In the genomic region with DNA sequence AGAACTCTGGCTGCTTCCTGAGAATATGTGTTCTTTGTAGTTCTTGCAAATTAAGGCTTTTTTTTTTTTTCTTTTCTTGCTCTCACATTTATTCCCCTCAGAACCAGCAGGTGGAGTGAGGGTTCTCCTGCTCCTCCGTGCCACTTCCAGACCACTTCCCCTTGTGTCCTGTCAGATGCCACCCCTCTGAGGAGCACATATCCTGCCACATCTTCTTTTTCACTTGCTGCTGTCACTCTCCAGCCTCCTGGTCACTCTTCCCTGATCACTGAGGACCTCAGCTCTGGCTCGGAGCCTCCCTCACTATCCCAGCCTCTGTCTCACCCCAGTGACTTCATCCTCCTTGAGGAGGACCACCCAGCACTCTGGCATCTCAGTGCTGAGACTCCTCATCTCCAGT, we compare ENCODE assay signal across 7 cellular contexts.
DNase-seq lines count a peak whose midpoint lies in the region; ATAC-seq, FAIRE-seq and TF ChIP-seq lines count a peak whose summit lies in the region.

No MANE protein-coding gene starts in this region.

- H3K9me3 ChIP-seq in GM12878 (replicated peaks; ENCODE audit: control insufficient read depth, insufficient read depth, low read length): no peaks in the 10 kb centered on the region; the same call in 2 of the 3 replicates

- H3K27me3 ChIP-seq in GM12878 (replicated peaks in 1 of 2; ENCODE audit: control insufficient read depth in 2 of 2, insufficient read depth in 2 of 2, low read length in 1 of 2): no peaks in the 10 kb centered on the region

- CTCF ChIA-PET in GM12878 (lab: Yijun Ruan, JAX) (interaction anchor here (0.6 to 2.5 kb wide), 14 partner anchors 10 to 529 kb away, joined by 3 to 13 read pairs (median 4); no protein-coding TSS in a partner anchor), T-cell (lab: Charles Lee) (no interaction called here)

- no peak overlapping the region for H3K4me3 Mint-ChIP-seq in nephron progenitor cell
- H3K4me3 Mint-ChIP-seq in T-cell: no peak overlapping the region

- SMC1A ChIA-PET in GM12878 (lab: Charles Lee; ENCODE audit: uncharacterized antibody, unreplicated experiment): interaction anchor here (0.6 to 2.4 kb wide), 11 partner anchors 22 to 510 kb away, joined by 3 to 14 read pairs (median 3); no protein-coding TSS in a partner anchor

- H3K27me3 Mint-ChIP-seq in nephron progenitor cell (ENCODE audit: low read depth, poor library complexity) (peaks cover 16% of the 10 kb centered on the region), T-cell (peaks cover 2 to 3% of the 10 kb centered on the region in 2 donors)

- H3K4me1 Mint-ChIP-seq in nephron progenitor cell: peaks cover 12% of the 10 kb centered on the region
- no peaks in the 10 kb centered on the region for H3K4me1 Mint-ChIP-seq in T-cell

- in situ Hi-C loops in GM12878 (cut with MboI): no loop called here

- H3K9me3 Mint-ChIP-seq in nephron progenitor cell (peaks cover 5% of the 10 kb centered on the region), T-cell (peaks cover 4 to 5% (median 4%) of the 10 kb centered on the region in 3 donors)

- no peak overlapping the region for H3K27ac Mint-ChIP-seq in nephron progenitor cell
- no peak overlapping the region for H3K27ac Mint-ChIP-seq in T-cell

- 44% methylated on average over 2 of the region's 2 CpGs for WGBS in GM12878 (ENCODE audit: insufficient coverage, insufficient replicate concordance, low lambda C conversion rate, missing lambda C conversion rate)

- H4K20me1 ChIP-seq in GM12878 (ENCODE audit: control insufficient read depth, insufficient read depth): no peaks in the 10 kb centered on the region

- H3K9ac ChIP-seq in GM12878 (ENCODE audit: control insufficient read depth, insufficient read depth, low read length): no peak overlapping the region

- TF ChIP-seq EP300 in GM12878 (IDR thresholded peaks at IDR 0.05; ENCODE audit: borderline replicate concordance in 1 of 2, control insufficient read depth in 1 of 2, low read depth in 2 of 2, low read length in 2 of 2): no peak

- peak; percentile 67 for DNase-seq in M059J (ENCODE audit: low read depth)
- no peak for DNase-seq in GM12878 (ENCODE audit: low read depth, low spot score)
- no peak for DNase-seq in nephron progenitor cell
- DNase-seq in T-cell: no peak
- no peak for DNase-seq in stimulated activated naive CD8-positive, alpha-beta T cell treated with anti-CD3 and anti-CD28 coated beads, Interleukin-15, Interleukin-2, amounts not matched to agents 100 U/mL and 50 U/mL, for 24 hours

- H3K36me3 Mint-ChIP-seq in nephron progenitor cell (ENCODE audit: low read depth) (no peaks in the 10 kb centered on the region), T-cell (peaks cover 13% of the 10 kb centered on the region)

- H3K36me3 ChIP-seq in GM12878 (ENCODE audit: control insufficient read depth in 2 of 2, insufficient read depth in 2 of 2, low read length in 1 of 2): no peaks in the 10 kb centered on the region

- intact Hi-C loops in GM12878 (cut with micrococcal nuclease; ENCODE audit: unreplicated experiment): loop anchor here (1.0 kb wide), 1 partner anchor 306 kb away; no protein-coding TSS in a partner anchor

- H3K27ac ChIP-seq in GM12878 (ENCODE audit: control insufficient read depth, insufficient read depth): no peak overlapping the region

- RAD21 ChIA-PET in GM12878 (lab: Charles Lee; ENCODE audit: unreplicated experiment): interaction anchor here (0.7 to 2.1 kb wide), 2 partner anchors 447 to 510 kb away, joined by 3 to 6 read pairs; no protein-coding TSS in a partner anchor

- H3K4me1 ChIP-seq in GM12878 (ENCODE audit: control insufficient read depth, insufficient read depth, low read length): no peaks in the 10 kb centered on the region

- no peak for FAIRE-seq in GM12878 (lab: Jason Lieb, UNC)

- peak; percentile 87 for ATAC-seq in GM12878
- ATAC-seq in T-cell (replicated peaks in 1 of 4): no peak
- ATAC-seq in stimulated activated naive CD8-positive, alpha-beta T cell treated with anti-CD3 and anti-CD28 coated beads, Interleukin-15, Interleukin-2, amounts not matched to agents 100 U/mL and 50 U/mL, for 24 hours: no peak
- ATAC-seq in activated CD4-positive, CD25-positive, alpha-beta regulatory T cell treated with anti-CD3 and anti-CD28 coated beads, Interleukin-2, amount 50 U/mL, for 24 hours: no peak

- peak; percentile 55 for TF ChIP-seq CTCF in GM12872 (IDR thresholded peaks at IDR 0.05; ENCODE audit: insufficient read depth, low read depth, low read length)
- TF ChIP-seq CTCF in GM12878 (IDR thresholded peaks at IDR 0.05 in 2 of 3, conservative IDR thresholded peaks at IDR 0.05 in 1 of 3; ENCODE audit: control insufficient read depth in 2 of 3, extremely low read depth in 1 of 3, insufficient read depth in 1 of 3, low read depth in 3 of 3, low read length in 3 of 3): peak; percentile 47 to 50 (median 48); a peak in 5 of 6 replicates
- TF ChIP-seq CTCF in nephron progenitor cell (IDR thresholded peaks at IDR 0.05): peak; percentile 49

- TF ChIP-seq RAD21 in GM12878 (IDR thresholded peaks at IDR 0.05; ENCODE audit: insufficient read depth, low read depth, low read length): peak; percentile 53

- no TSS peak for BruUV-seq in GM12878 (replicated peaks; lab: Mats Ljungman, UMichigan)

- no peak for TF ChIP-seq POLR2A in GM12878 (IDR thresholded peaks at IDR 0.05; ENCODE audit: low read depth, low read length)

- H3K4me2 ChIP-seq in GM12878 (ENCODE audit: control insufficient read depth, insufficient read depth): no peak overlapping the region

- H3K4me3 ChIP-seq in GM12878: no peak overlapping the region

- H3K79me2 ChIP-seq in GM12878 (ENCODE audit: control insufficient read depth, insufficient read depth, low read length): no peaks in the 10 kb centered on the region

- no peak overlapping the region for H2AFZ ChIP-seq in GM12878 (ENCODE audit: control insufficient read depth, low read depth, low read length)

- POLR2A ChIA-PET in GM12878 (lab: Charles Lee) (no interaction called here), T-cell (lab: Charles Lee) (no interaction called here)

TF ChIP-seq in GM12878, 131 proteins besides CTCF, POLR2A, EP300 and RAD21 (continues in another document):
- TF ChIP-seq, protein P1, sequence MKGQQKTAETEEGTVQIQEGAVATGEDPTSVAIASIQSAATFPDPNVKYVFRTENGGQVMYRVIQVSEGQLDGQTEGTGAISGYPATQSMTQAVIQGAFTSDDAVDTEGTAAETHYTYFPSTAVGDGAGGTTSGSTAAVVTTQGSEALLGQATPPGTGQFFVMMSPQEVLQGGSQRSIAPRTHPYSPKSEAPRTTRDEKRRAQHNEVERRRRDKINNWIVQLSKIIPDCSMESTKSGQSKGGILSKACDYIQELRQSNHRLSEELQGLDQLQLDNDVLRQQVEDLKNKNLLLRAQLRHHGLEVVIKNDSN (IDR thresholded peaks at IDR 0.05; ENCODE audit: borderline replicate concordance, extremely low read length, insufficient read depth, low read depth, low read length): no peak
- TF ChIP-seq ZNF384 (IDR thresholded peaks at IDR 0.05; ENCODE audit: borderline replicate concordance, low read depth, low read length) (peak; percentile 88), SMC3 (IDR thresholded peaks at IDR 0.05; ENCODE audit: borderline replicate concordance, low read length) (peak; percentile 50; the same call in 1 of the 2 replicates), WRNIP1 (IDR thresholded peaks at IDR 0.05; ENCODE audit: borderline replicate concordance, low read depth, low read length) (no peak), NFYA (IDR thresholded peaks at IDR 0.05; ENCODE audit: borderline replicate concordance, low read depth, low read length) (no peak), CBX3 (IDR thresholded peaks at IDR 0.05; ENCODE audit: borderline replicate concordance, low read depth) (no peak), HSF1 (IDR thresholded peaks at IDR 0.05; ENCODE audit: low read depth, low read length) (no peak), BHLHE40 (IDR thresholded peaks at IDR 0.05; ENCODE audit: borderline replicate concordance in 1 of 2, low read depth in 2 of 2, low read length in 1 of 2) (no peak), KAT2A (conservative IDR thresholded peaks at IDR 0.05; ENCODE audit: control insufficient read depth, low read depth, low read length) (no peak), TARDBP (IDR thresholded peaks at IDR 0.05; ENCODE audit: borderline replicate concordance) (no peak)
- TF ChIP-seq, protein P2, sequence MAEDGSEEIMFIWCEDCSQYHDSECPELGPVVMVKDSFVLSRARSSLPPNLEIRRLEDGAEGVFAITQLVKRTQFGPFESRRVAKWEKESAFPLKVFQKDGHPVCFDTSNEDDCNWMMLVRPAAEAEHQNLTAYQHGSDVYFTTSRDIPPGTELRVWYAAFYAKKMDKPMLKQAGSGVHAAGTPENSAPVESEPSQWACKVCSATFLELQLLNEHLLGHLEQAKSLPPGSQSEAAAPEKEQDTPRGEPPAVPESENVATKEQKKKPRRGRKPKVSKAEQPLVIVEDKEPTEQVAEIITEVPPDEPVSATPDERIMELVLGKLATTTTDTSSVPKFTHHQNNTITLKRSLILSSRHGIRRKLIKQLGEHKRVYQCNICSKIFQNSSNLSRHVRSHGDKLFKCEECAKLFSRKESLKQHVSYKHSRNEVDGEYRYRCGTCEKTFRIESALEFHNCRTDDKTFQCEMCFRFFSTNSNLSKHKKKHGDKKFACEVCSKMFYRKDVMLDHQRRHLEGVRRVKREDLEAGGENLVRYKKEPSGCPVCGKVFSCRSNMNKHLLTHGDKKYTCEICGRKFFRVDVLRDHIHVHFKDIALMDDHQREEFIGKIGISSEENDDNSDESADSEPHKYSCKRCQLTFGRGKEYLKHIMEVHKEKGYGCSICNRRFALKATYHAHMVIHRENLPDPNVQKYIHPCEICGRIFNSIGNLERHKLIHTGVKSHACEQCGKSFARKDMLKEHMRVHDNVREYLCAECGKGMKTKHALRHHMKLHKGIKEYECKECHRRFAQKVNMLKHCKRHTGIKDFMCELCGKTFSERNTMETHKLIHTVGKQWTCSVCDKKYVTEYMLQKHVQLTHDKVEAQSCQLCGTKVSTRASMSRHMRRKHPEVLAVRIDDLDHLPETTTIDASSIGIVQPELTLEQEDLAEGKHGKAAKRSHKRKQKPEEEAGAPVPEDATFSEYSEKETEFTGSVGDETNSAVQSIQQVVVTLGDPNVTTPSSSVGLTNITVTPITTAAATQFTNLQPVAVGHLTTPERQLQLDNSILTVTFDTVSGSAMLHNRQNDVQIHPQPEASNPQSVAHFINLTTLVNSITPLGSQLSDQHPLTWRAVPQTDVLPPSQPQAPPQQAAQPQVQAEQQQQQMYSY (CRISPR knock-in tag; IDR thresholded peaks at IDR 0.05): no peak
